Comparison of ENCODE assay signal across 34 cellular contexts in genomic region chr20:33890557-33890956, GRCh38.
"Had no signal": no experiment of that assay in that cellular context is flagged by ENCODE, and none has a peak within 500 bp of the region (broad histone marks: within the 10 kb centered on the region; RNA-seq: fewer than 3 reads in every experiment).

No MANE protein-coding gene starts in this region.

- H3K36me3 Mint-ChIP-seq: activated CD4-positive, alpha-beta memory T cell treated with anti-CD3 and anti-CD28 coated beads for 36 hours; activated naive CD4-positive, alpha-beta T cell treated with anti-CD3 and anti-CD28 coated beads, Interleukin-2, amount 10 ng/mL, durations not matched to agents 7 days and 5 days; activated naive CD4-positive, alpha-beta T cell treated with anti-CD3 and anti-CD28 coated beads, Interleukin-2, amount 50 U/mL, for 72 hours; activated naive CD8-positive, alpha-beta T cell treated with anti-CD3 and anti-CD28 coated beads for 36 hours had no signal

- H3K27ac ChIP-seq: adrenal gland, body of pancreas, brain microvascular endothelial cell, breast epithelium, VCaP had no signal

- H3K9me3 Mint-ChIP-seq: activated CD4-positive, alpha-beta T cell treated with anti-CD3 and anti-CD28 coated beads, Interleukin-2, amount 10 ng/mL, durations not matched to agents 24 days and 14 days; activated CD8-positive, alpha-beta T cell treated with anti-CD3 and anti-CD28 coated beads for 36 hours; activated T-helper 1 cell treated with anti-CD3 and anti-CD28 coated beads, Interleukin-12 subunit alpha, Interleukin-12 subunit beta, Interleukin-2, Interleukin-4 antibody, amounts not matched to agents 30 ng/mL and 10 ng/mL and 1 ng/mL, durations not matched to agents 14 hours and 24 hours and 36 hours; T-helper 1 cell treated with Interleukin-12 subunit alpha and Interleukin-12 subunit beta and Interleukin-4 antibody, amounts not matched to agents 30 μg/mL and 1 μg/mL, for 36 hours; T-helper 2 cell treated with Interferon-gamma antibody and Interleukin-4, amounts not matched to agents 5 μg/mL and 100 μg/mL, for 36 hours had no signal

- H3K4me1 Mint-ChIP-seq: activated B cell treated with CpG ODN at 0.5 μM for 24 hours; activated CD4-positive, alpha-beta T cell treated with anti-CD3 and anti-CD28 coated beads, Interleukin-2, amount 10 ng/mL, durations not matched to agents 24 days and 14 days; activated naive CD4-positive, alpha-beta T cell treated with anti-CD3 and anti-CD28 coated beads, Interleukin-2, amount 10 ng/mL, durations not matched to agents 7 days and 5 days; activated naive CD8-positive, alpha-beta T cell treated with anti-CD3 and anti-CD28 coated beads for 36 hours; activated T-helper 17 cell treated with anti-CD3 and anti-CD28 coated beads, Interleukin-2, amount 50 U/mL, for 72 hours had no signal

- H3K4me3 Mint-ChIP-seq: activated B cell treated with CpG ODN at 0.5 μM for 24 hours; activated CD4-positive, alpha-beta memory T cell treated with anti-CD3 and anti-CD28 coated beads for 36 hours; activated CD4-positive, alpha-beta T cell treated with anti-CD3 and anti-CD28 coated beads, Interleukin-2, amount 10 ng/mL, durations not matched to agents 24 days and 14 days; activated CD8-positive, alpha-beta T cell treated with anti-CD3 and anti-CD28 coated beads for 36 hours; activated naive CD4-positive, alpha-beta T cell treated with anti-CD3 and anti-CD28 coated beads, Interleukin-2, amount 10 ng/mL, durations not matched to agents 7 days and 5 days; activated naive CD8-positive, alpha-beta T cell treated with anti-CD3 and anti-CD28 coated beads for 36 hours; activated T-cell treated with anti-CD3 and anti-CD28 coated beads, Interleukin-2, amount 50 U/mL, for 4 hours; activated T-cell treated with anti-CD3 and anti-CD28 coated beads, Interleukin-2, amount 50 U/mL, for 72 hours; activated T-helper 1 cell treated with anti-CD3 and anti-CD28 coated beads, Interleukin-12 subunit alpha, Interleukin-12 subunit beta, Interleukin-2, Interleukin-4 antibody, amounts not matched to agents 30 ng/mL and 10 ng/mL and 1 ng/mL, durations not matched to agents 14 hours and 24 hours and 36 hours; activated T-helper 17 cell treated with anti-CD3 and anti-CD28 coated beads, Interleukin-2, amount 50 U/mL, for 72 hours; T-helper 1 cell treated with Interleukin-12 subunit alpha and Interleukin-12 subunit beta and Interleukin-4 antibody, amounts not matched to agents 30 μg/mL and 1 μg/mL, for 36 hours; T-helper 2 cell treated with Interferon-gamma antibody and Interleukin-4, amounts not matched to agents 5 μg/mL and 100 μg/mL, for 36 hours had no signal

- ATAC-seq: activated CD8-positive, alpha-beta T cell treated with anti-CD3 and anti-CD28 coated beads for 36 hours; activated naive CD4-positive, alpha-beta T cell treated with anti-CD3 and anti-CD28 coated beads, Interleukin-2, amount 50 U/mL, for 72 hours; activated T-cell treated with anti-CD3 and anti-CD28 coated beads, Interleukin-2, amount 50 U/mL, for 4 hours; activated T-cell treated with anti-CD3 and anti-CD28 coated beads, Interleukin-2, amount 50 U/mL, for 72 hours; activated T-helper 17 cell treated with anti-CD3 and anti-CD28 coated beads, Interleukin-2, amount 50 U/mL, for 72 hours; body of pancreas had no signal

- H3K27me3 ChIP-seq: adrenal gland, body of pancreas, brain microvascular endothelial cell, breast epithelium had no signal

- H3K27me3 Mint-ChIP-seq: activated CD8-positive, alpha-beta T cell treated with anti-CD3 and anti-CD28 coated beads for 36 hours; activated naive CD8-positive, alpha-beta T cell treated with anti-CD3 and anti-CD28 coated beads for 36 hours; activated T-helper 17 cell treated with anti-CD3 and anti-CD28 coated beads, Interleukin-2, amount 50 U/mL, for 72 hours had no signal

- H3K9me3 ChIP-seq: adrenal gland, body of pancreas had no signal

- H3K27ac Mint-ChIP-seq: activated B cell treated with CpG ODN at 0.5 μM for 24 hours; activated CD4-positive, alpha-beta memory T cell treated with anti-CD3 and anti-CD28 coated beads for 36 hours; activated CD4-positive, alpha-beta T cell treated with anti-CD3 and anti-CD28 coated beads, Interleukin-2, amount 10 ng/mL, durations not matched to agents 24 days and 14 days; activated CD8-positive, alpha-beta T cell treated with anti-CD3 and anti-CD28 coated beads for 36 hours; activated naive CD4-positive, alpha-beta T cell treated with anti-CD3 and anti-CD28 coated beads, Interleukin-2, amount 10 ng/mL, durations not matched to agents 7 days and 5 days; activated naive CD4-positive, alpha-beta T cell treated with anti-CD3 and anti-CD28 coated beads, Interleukin-2, amount 50 U/mL, for 72 hours; activated naive CD8-positive, alpha-beta T cell treated with anti-CD3 and anti-CD28 coated beads for 36 hours; activated T-cell treated with anti-CD3 and anti-CD28 coated beads, Interleukin-2, amount 50 U/mL, for 72 hours; activated T-helper 1 cell treated with anti-CD3 and anti-CD28 coated beads, Interleukin-12 subunit alpha, Interleukin-12 subunit beta, Interleukin-2, Interleukin-4 antibody, amounts not matched to agents 30 ng/mL and 10 ng/mL and 1 ng/mL, durations not matched to agents 14 hours and 24 hours and 36 hours; activated T-helper 17 cell treated with anti-CD3 and anti-CD28 coated beads, Interleukin-2, amount 50 U/mL, for 72 hours; T-helper 1 cell treated with Interleukin-12 subunit alpha and Interleukin-12 subunit beta and Interleukin-4 antibody, amounts not matched to agents 30 μg/mL and 1 μg/mL, for 36 hours; T-helper 2 cell treated with Interferon-gamma antibody and Interleukin-4, amounts not matched to agents 5 μg/mL and 100 μg/mL, for 36 hours had no signal

- H3K36me3 ChIP-seq: adrenal gland, brain microvascular endothelial cell, breast epithelium had no signal

- DNase-seq: activated B cell treated with CpG ODN at 0.5 μM for 24 hours; activated CD4-positive, alpha-beta memory T cell treated with anti-CD3 and anti-CD28 coated beads for 36 hours; activated CD4-positive, alpha-beta T cell treated with anti-CD3 and anti-CD28 coated beads for 4 hours; activated CD4-positive, alpha-beta T cell treated with anti-CD3 and anti-CD28 coated beads, Interleukin-2, amount 10 ng/mL, durations not matched to agents 24 days and 14 days; activated CD4-positive, alpha-beta T cell treated with anti-CD3 and anti-CD28 coated beads, Interleukin-2, amount 50 U/mL, for 1 hour; activated CD4-positive, alpha-beta T cell treated with anti-CD3 and anti-CD28 coated beads, Interleukin-2, amount 50 U/mL, for 4 hours; activated CD4-positive, CD25-positive, alpha-beta regulatory T cell treated with anti-CD3 and anti-CD28 coated beads, Interleukin-2, amount 50 U/mL, for 72 hours; activated CD8-positive, alpha-beta memory T cell treated with anti-CD3 and anti-CD28 coated beads, Interleukin-2, amount 50 U/mL, for 4 hours; activated CD8-positive, alpha-beta T cell treated with anti-CD3 and anti-CD28 coated beads for 36 hours; activated effector memory CD4-positive, alpha-beta T cell treated with anti-CD3 and anti-CD28 coated beads, Interleukin-2, amount 50 U/mL, for 16 hours; activated gamma-delta T cell treated with Interleukin-2 at 50 U/mL for 16 hours; activated naive CD4-positive, alpha-beta T cell; activated naive CD4-positive, alpha-beta T cell treated with anti-CD3 and anti-CD28 coated beads, Interleukin-2, amount 10 ng/mL, durations not matched to agents 7 days and 5 days; activated naive CD8-positive, alpha-beta T cell treated with anti-CD3 and anti-CD28 coated beads for 36 hours; activated T-cell treated with anti-CD3 and anti-CD28 coated beads for 4 hours; activated T-cell treated with anti-CD3 and anti-CD28 coated beads, Interleukin-2, amount 50 U/mL, for 1 hour; activated T-cell treated with anti-CD3 and anti-CD28 coated beads, Interleukin-2, amount 50 U/mL, for 4 hours; activated T-cell treated with anti-CD3 and anti-CD28 coated beads, Interleukin-2, amount 50 U/mL, for 72 hours; adrenal gland; amniotic stem cell; aorta; body of pancreas; brain microvascular endothelial cell; central memory CD4-positive, alpha-beta T cell; T-helper 1 cell; T-helper 2 cell; T-helper 9 cell had no signal

- H3K4me1 ChIP-seq: adrenal gland, body of pancreas, breast epithelium had no signal

- H3K4me3 ChIP-seq: adrenal gland, body of pancreas, breast epithelium had no signal
